Comparison of ENCODE assay signal across 1 cellular context in genomic region chr4:99715286-99715685, GRCh38.
TF ChIP-seq lines count a peak whose summit lies in the region.

No MANE protein-coding gene starts in this region.

TF ChIP-seq in GM12878, 131 proteins besides CTCF, POLR2A, EP300 and RAD21 (continued from another document):
- TF ChIP-seq ZBTB11 (CRISPR knock-in tag; IDR thresholded peaks at IDR 0.05) = no peak
